ENCODE assay signal across 11 cellular contexts in genomic region chr9:69809304-69809863, GRCh38. TPM values are rescaled to one million over a fixed set of nuclear protein-coding genes. Genes with fewer than 3 reads are reported as not detected.
A peak's percentile ranks its signal among the peaks of the same experiment; 100 is the strongest.
DNase-seq lines count a peak whose midpoint lies in the region; TF ChIP-seq lines count a peak whose summit lies in the region.
"Had no signal": no experiment of that assay in that cellular context is flagged by ENCODE, and none has a peak within 500 bp of the region (broad histone marks: within the 10 kb centered on the region; RNA-seq: fewer than 3 reads in every experiment).

No MANE protein-coding gene starts in this region.

- 63 to 70% methylated on average over 8 of the region's 8 CpGs for WGBS in esophagus squamous epithelium, 2 donors

- H3K9me3 ChIP-seq in esophagus squamous epithelium: no peaks in the 10 kb centered on the region

- no peaks in the 10 kb centered on the region for H3K36me3 ChIP-seq in esophagus squamous epithelium

- H3K27me3 Mint-ChIP-seq in activated naive CD4-positive, alpha-beta T cell treated with anti-CD3 and anti-CD28 coated beads, Interleukin-2, amount 10 ng/mL, durations not matched to agents 7 days and 5 days: peaks cover under 1% of the 10 kb centered on the region

- no peak overlapping the region for H3K27ac ChIP-seq in esophagus squamous epithelium

- peaks cover 23% of the 10 kb centered on the region for H3K4me1 Mint-ChIP-seq in activated naive CD4-positive, alpha-beta T cell treated with anti-CD3 and anti-CD28 coated beads, Interleukin-2, amount 10 ng/mL, durations not matched to agents 7 days and 5 days

- H3K4me1 ChIP-seq in esophagus squamous epithelium: peaks cover 0 to 14% (median 4%) of the 10 kb centered on the region in 3 donors

- TF ChIP-seq POLR2A in NB4 (IDR thresholded peaks at IDR 0.05; ENCODE audit: extremely low read depth, insufficient read length) (no peak), esophagus squamous epithelium (IDR thresholded peaks at IDR 0.05) (no peak)

- H3K27ac Mint-ChIP-seq in activated naive CD4-positive, alpha-beta T cell treated with anti-CD3 and anti-CD28 coated beads, Interleukin-2, amount 10 ng/mL, durations not matched to agents 7 days and 5 days: no peak overlapping the region
- H3K27ac Mint-ChIP-seq: memory B cell had no signal

- H3K27me3 ChIP-seq in esophagus squamous epithelium: no peaks in the 10 kb centered on the region

- H3K9me3 Mint-ChIP-seq in activated naive CD4-positive, alpha-beta T cell treated with anti-CD3 and anti-CD28 coated beads, Interleukin-2, amount 10 ng/mL, durations not matched to agents 7 days and 5 days: peaks cover 3% of the 10 kb centered on the region
- H3K9me3 Mint-ChIP-seq: memory B cell had no signal

- H3K4me3 ChIP-seq in NB4 (ENCODE audit: low read depth, low read length) (no peak overlapping the region), esophagus squamous epithelium (no peak overlapping the region)

- TF ChIP-seq CTCF in NB4 (IDR thresholded peaks at IDR 0.05; ENCODE audit: low read depth, low read length) (no peak), esophagus squamous epithelium (IDR thresholded peaks at IDR 0.05) (peak in 1 of 6 experiments; percentile 27)

- H3K36me3 Mint-ChIP-seq in activated naive CD4-positive, alpha-beta T cell treated with anti-CD3 and anti-CD28 coated beads, Interleukin-2, amount 10 ng/mL, durations not matched to agents 7 days and 5 days: no peaks in the 10 kb centered on the region
- H3K36me3 Mint-ChIP-seq: memory B cell had no signal

- CTCF ChIA-PET in activated naive CD4-positive, alpha-beta T cell treated with anti-CD3 and anti-CD28 coated beads, Interleukin-2, amount 10 ng/mL, durations not matched to agents 7 days and 5 days (lab: Charles Lee): interaction anchor here (0.9 to 3.0 kb wide), 8 partner anchors 9 to 336 kb away, joined by 3 to 13 read pairs (median 5); no protein-coding TSS in a partner anchor

- intact Hi-C loops in esophagus squamous epithelium (cut with DNase I): no loop called here

- peak; percentile 51 for DNase-seq in activated naive CD4-positive, alpha-beta T cell treated with anti-CD3 and anti-CD28 coated beads, Interleukin-2, amount 10 ng/mL, durations not matched to agents 7 days and 5 days
- no peak for DNase-seq in activated naive CD4-positive, alpha-beta T cell (lab: John Stamatoyannopoulos, UW)
- peak; percentile 12 for DNase-seq in NB4 (ENCODE audit: low read depth)
- DNase-seq in central memory CD4-positive, alpha-beta T cell: peak; percentile 3
- peak; percentile 48 for DNase-seq in stimulated activated CD8-positive, alpha-beta memory T cell treated with anti-CD3 and anti-CD28 coated beads, Interleukin-4, amount 100 ng/mL, for 48 hours
- DNase-seq in GOT3 (lab: John Stamatoyannopoulos, UW): no peak
- DNase-seq in esophagus squamous epithelium (lab: John Stamatoyannopoulos, UW): no peak
- no peak for DNase-seq in DMS79 (lab: John Stamatoyannopoulos, UW)
- DNase-seq: anterior cingulate cortex, DMS79 treated with DMSO at 0.1 percent for 48 hours had no signal

- no peak overlapping the region for H3K4me3 Mint-ChIP-seq in activated naive CD4-positive, alpha-beta T cell treated with anti-CD3 and anti-CD28 coated beads, Interleukin-2, amount 10 ng/mL, durations not matched to agents 7 days and 5 days
- H3K4me3 Mint-ChIP-seq: memory B cell had no signal

RNA-seq across cellular contexts. Expression of gene CFAP95, which starts 11.2 kb away (rescaled TPM):
- total RNA-seq in esophagus squamous epithelium: not detected

RNA-seq across cellular contexts. Expression of gene PTAR1, which starts 49.6 kb away (rescaled TPM):
- 10 to 100 TPM; 19.8 to 68.3 (median 33.8) TPM for total RNA-seq in esophagus squamous epithelium

Comparison
In these comparisons a context has a peak if more than half of its experiments do, and no peak if none do; other contexts are left out.
1. DNase-seq: peak in activated naive CD4-positive, alpha-beta T cell treated with anti-CD3 and anti-CD28 coated beads, Interleukin-2, amount 10 ng/mL, durations not matched to agents 7 days and 5 days (single experiment), NB4 (single experiment), central memory CD4-positive, alpha-beta T cell (single experiment) and stimulated activated CD8-positive, alpha-beta memory T cell treated with anti-CD3 and anti-CD28 coated beads, Interleukin-4, amount 100 ng/mL, for 48 hours (single experiment); none in activated naive CD4-positive, alpha-beta T cell (0 of 4), GOT3 (single experiment), esophagus squamous epithelium (single experiment) and DMS79 (single experiment).